1 cellular context compared by ENCODE assay signal in genomic region chr3:14322667-14323295, GRCh38.
TF ChIP-seq lines count a peak whose summit lies in the region.

No MANE protein-coding gene starts in this region.

TF ChIP-seq in HepG2, 621 proteins besides CTCF, POLR2A, EP300 and RAD21 (continued from another document and continues in another):
- no peak for TF ChIP-seq ZNF800 (CRISPR knock-in tag; IDR thresholded peaks at IDR 0.05)
- TF ChIP-seq HOMEZ (CRISPR knock-in tag; IDR thresholded peaks at IDR 0.05; ENCODE audit: low read depth), result no peak
- no peak for TF ChIP-seq ERF (CRISPR knock-in tag; IDR thresholded peaks at IDR 0.05)
- no peak for TF ChIP-seq FOXK1 (CRISPR knock-in tag; IDR thresholded peaks at IDR 0.05; ENCODE audit: borderline replicate concordance, low read depth)
- no peak for TF ChIP-seq SP4 (CRISPR knock-in tag; IDR thresholded peaks at IDR 0.05)
- TF ChIP-seq ZNF737 (CRISPR knock-in tag; IDR thresholded peaks at IDR 0.05; ENCODE audit: borderline replicate concordance), result no peak
- TF ChIP-seq STAG1 (CRISPR knock-in tag; IDR thresholded peaks at IDR 0.05), result no peak
- no peak for TF ChIP-seq ZNF407 (CRISPR knock-in tag; IDR thresholded peaks at IDR 0.05; ENCODE audit: not compliant biosample characterization)
- no peak for TF ChIP-seq ZMYM2 (CRISPR knock-in tag; IDR thresholded peaks at IDR 0.05)
- no peak for TF ChIP-seq HOXA5 (CRISPR knock-in tag; IDR thresholded peaks at IDR 0.05)
- TF ChIP-seq HOXA3 (CRISPR knock-in tag; IDR thresholded peaks at IDR 0.05), result peak; percentile 68
- TF ChIP-seq MNT (IDR thresholded peaks at IDR 0.05), result no peak; the same call in 1 of the 2 replicates
- no peak for TF ChIP-seq ATAD3A (CRISPR knock-in tag; IDR thresholded peaks at IDR 0.05)
- TF ChIP-seq MYC (CRISPR knock-in tag; IDR thresholded peaks at IDR 0.05; ENCODE audit: borderline replicate concordance), result no peak
- TF ChIP-seq TRIM22 (IDR thresholded peaks at IDR 0.05), result no peak
- TF ChIP-seq ZSCAN30 (CRISPR knock-in tag; IDR thresholded peaks at IDR 0.05), result no peak
- TF ChIP-seq ZNF687 (CRISPR knock-in tag; IDR thresholded peaks at IDR 0.05), result peak; percentile 71
- TF ChIP-seq ZZZ3 (CRISPR knock-in tag; IDR thresholded peaks at IDR 0.05; ENCODE audit: borderline replicate concordance), result no peak
- no peak for TF ChIP-seq TEF (CRISPR knock-in tag; IDR thresholded peaks at IDR 0.05)
- TF ChIP-seq PAX8 (CRISPR knock-in tag; IDR thresholded peaks at IDR 0.05; ENCODE audit: borderline replicate concordance), result no peak
- TF ChIP-seq SNAI1 (CRISPR knock-in tag; IDR thresholded peaks at IDR 0.05; ENCODE audit: borderline replicate concordance), result no peak
- TF ChIP-seq MXD4 (CRISPR knock-in tag; IDR thresholded peaks at IDR 0.05), result peak; percentile 51; the same call in 1 of the 2 replicates
- TF ChIP-seq DZIP1 (CRISPR knock-in tag; IDR thresholded peaks at IDR 0.05), result no peak
- TF ChIP-seq ZNF20 (CRISPR knock-in tag; IDR thresholded peaks at IDR 0.05), result no peak
- TF ChIP-seq HCFC1 (IDR thresholded peaks at IDR 0.05; ENCODE audit: low read depth, low read length), result no peak
- no peak for TF ChIP-seq PBX3 (CRISPR knock-in tag; IDR thresholded peaks at IDR 0.05; ENCODE audit: borderline replicate concordance)
- peak; percentile 61; the same call in 1 of the 2 replicates for TF ChIP-seq ZGPAT (CRISPR knock-in tag; IDR thresholded peaks at IDR 0.05)
- TF ChIP-seq ZNF160 (CRISPR knock-in tag; IDR thresholded peaks at IDR 0.05), result no peak; the same call in 1 of the 2 replicates
